In genomic region chr17:3693829-3694231, GRCh38 we compare ENCODE assay signal across 8 cellular contexts. TPM values are rescaled to one million over a fixed set of nuclear protein-coding genes. Genes with fewer than 3 reads are reported as not detected.
DNase-seq lines count a peak whose midpoint lies in the region; ATAC-seq lines count a peak whose summit lies in the region.

No MANE protein-coding gene starts in this region.

- peak overlapping the region in 1 of 2 donors; percentile 75 for H3K27ac Mint-ChIP-seq in activated naive CD4-positive, alpha-beta T cell treated with anti-CD3 and anti-CD28 coated beads, Interleukin-2, amount 50 U/mL, for 72 hours

- DNase-seq in stimulated activated naive CD4-positive, alpha-beta T cell treated with Interleukin-2 at 50 U/mL for 16 hours (lab: John Stamatoyannopoulos, UW), result peak; percentile 35
- no peak for DNase-seq in stimulated activated naive CD4-positive, alpha-beta T cell (lab: John Stamatoyannopoulos, UW)
- peak in 1 of 2 donors; percentile 90 for DNase-seq in activated naive CD4-positive, alpha-beta T cell treated with anti-CD3 and anti-CD28 coated beads, Interleukin-2, amount 50 U/mL, for 72 hours (ENCODE audit: low spot score in 2 of 2)
- DNase-seq in NCI-H2029 (lab: John Stamatoyannopoulos, UW) (no peak), inferior parietal cortex (ENCODE audit: extremely low spot score) (no peak), G401 (ENCODE audit: low spot score) (no peak)

- H3K36me3 Mint-ChIP-seq in activated naive CD4-positive, alpha-beta T cell treated with anti-CD3 and anti-CD28 coated beads, Interleukin-2, amount 50 U/mL, for 72 hours, result peaks cover 6 to 21% of the 10 kb centered on the region in 2 donors

- ATAC-seq in HG03520 (IDR thresholded peaks at IDR 0.05; ENCODE audit: unreplicated experiment) (peak; percentile 37), GM21367 (IDR thresholded peaks at IDR 0.05; ENCODE audit: unreplicated experiment) (no peak)
- ATAC-seq in activated naive CD4-positive, alpha-beta T cell treated with anti-CD3 and anti-CD28 coated beads, Interleukin-2, amount 50 U/mL, for 72 hours, result peak; percentile 36 to 87

- H3K9me3 Mint-ChIP-seq in activated naive CD4-positive, alpha-beta T cell treated with anti-CD3 and anti-CD28 coated beads, Interleukin-2, amount 50 U/mL, for 72 hours, result peaks cover 0 to 4% of the 10 kb centered on the region in 2 donors

- in situ Hi-C loops in G401 (cut with HindIII; ENCODE audit: low sequenced_read_pairs), result no loop called here

RNA-seq across cellular contexts. Expression of gene P2RX5, which starts 2.1 kb away (rescaled TPM):
- 100 to 1,000 TPM in 1 of 2 donors, 10 to 100 TPM in 1; 82.9 to 120 TPM for total RNA-seq in activated naive CD4-positive, alpha-beta T cell treated with anti-CD3 and anti-CD28 coated beads, Interleukin-2, amount 50 U/mL, for 72 hours
- 1.0 and 12.9 TPM in 2 replicates for total RNA-seq in G401 (2014; rRNA removed; shearing (Covaris generic))

RNA-seq across cellular contexts. Expression of gene EMC6, which starts 25.2 kb away (rescaled TPM):
- total RNA-seq in activated naive CD4-positive, alpha-beta T cell treated with anti-CD3 and anti-CD28 coated beads, Interleukin-2, amount 50 U/mL, for 72 hours, result 10 to 100 TPM; 41.6 to 49.8 TPM
- 101 and 105 TPM in 2 replicates for total RNA-seq in G401 (2014; rRNA removed; shearing (Covaris generic))

RNA-seq across cellular contexts. Expression of gene TAX1BP3, which starts 25.5 kb away (rescaled TPM):
- total RNA-seq in activated naive CD4-positive, alpha-beta T cell treated with anti-CD3 and anti-CD28 coated beads, Interleukin-2, amount 50 U/mL, for 72 hours, result 10 to 100 TPM; 17.2 to 24.7 TPM
- total RNA-seq in G401 (2014; rRNA removed; shearing (Covaris generic)), result 111 and 146 TPM in 2 replicates

RNA-seq across cellular contexts. Expression of gene HASPIN, which starts 29.9 kb away (rescaled TPM):
- total RNA-seq in activated naive CD4-positive, alpha-beta T cell treated with anti-CD3 and anti-CD28 coated beads, Interleukin-2, amount 50 U/mL, for 72 hours, result 10 to 100 TPM; 24.0 to 26.6 TPM
- total RNA-seq in G401 (2014; rRNA removed; shearing (Covaris generic)), result 11.7 and 20.9 TPM in 2 replicates

RNA-seq across cellular contexts. Expression of gene CTNS, which starts 57.3 kb away (rescaled TPM):
- 1 to 10 TPM; 4.9 to 8.7 TPM for total RNA-seq in activated naive CD4-positive, alpha-beta T cell treated with anti-CD3 and anti-CD28 coated beads, Interleukin-2, amount 50 U/mL, for 72 hours
- total RNA-seq in G401 (2014; rRNA removed; shearing (Covaris generic)), result 22.2 and 28.2 TPM in 2 replicates
